In the genomic region with DNA sequence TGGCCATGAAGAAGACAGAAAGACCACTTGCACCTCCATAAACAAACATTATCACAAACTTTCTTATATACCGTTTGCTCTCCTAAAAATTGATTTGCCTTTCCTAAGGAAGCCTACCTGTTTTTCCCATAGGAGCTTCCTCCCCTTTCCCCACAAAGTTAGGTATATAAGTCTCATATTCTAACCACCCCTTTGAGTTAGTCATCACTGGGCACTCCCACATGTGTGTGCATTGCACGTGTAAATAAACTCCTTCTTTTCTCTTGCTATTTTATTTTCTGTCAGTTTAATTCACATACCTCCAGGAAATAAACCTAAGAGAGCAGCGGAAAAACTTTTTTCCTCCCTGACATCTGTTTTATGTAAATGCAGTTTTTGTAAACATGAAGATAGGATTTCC, we compare ENCODE assay signal across 14 cellular contexts.
"Had no signal": no experiment of that assay in that cellular context is flagged by ENCODE, and none has a peak within 500 bp of the region (broad histone marks: within the 10 kb centered on the region; RNA-seq: fewer than 3 reads in every experiment).

No MANE protein-coding gene starts in this region.

- FAIRE-seq: colon had no signal

- H3K9me3 ChIP-seq: left lung, uterus had no signal

- H3K36me3 Mint-ChIP-seq: activated naive CD4-positive, alpha-beta T cell treated with anti-CD3 and anti-CD28 coated beads, Interleukin-2, amount 50 U/mL, for 72 hours had no signal

- H3K27me3 Mint-ChIP-seq: stimulated activated naive CD8-positive, alpha-beta T cell treated with anti-CD3 and anti-CD28 coated beads, Interleukin-15, Interleukin-2, amounts not matched to agents 100 ng/mL and 50 ng/mL, for 24 hours had no signal

- H3K9me3 Mint-ChIP-seq: activated B cell treated with CpG ODN at 0.5 μM for 24 hours; activated naive CD4-positive, alpha-beta T cell treated with anti-CD3 and anti-CD28 coated beads, Interleukin-2, amount 50 U/mL, for 72 hours; stimulated activated naive CD8-positive, alpha-beta T cell treated with anti-CD3 and anti-CD28 coated beads, Interleukin-15, Interleukin-2, amounts not matched to agents 100 ng/mL and 50 ng/mL, for 24 hours; T-helper 1 cell treated with Interleukin-12 subunit alpha and Interleukin-12 subunit beta and Interleukin-4 antibody, amounts not matched to agents 30 μg/mL and 1 μg/mL, for 36 hours had no signal

- DNase-seq: activated B cell treated with CpG ODN at 0.5 μM for 24 hours; activated CD4-positive, alpha-beta T cell treated with anti-CD3 and anti-CD28 coated beads, Interleukin-2, amount 50 U/mL, for 1 hour; activated T-cell treated with anti-CD3 and anti-CD28 coated beads, Interleukin-2, amount 50 U/mL, for 1 hour; effector CD8-positive, alpha-beta T cell; glutamatergic neuron; left lung; stimulated activated CD4-positive, alpha-beta T cell treated with anti-CD3 and anti-CD28 coated beads, Interleukin-4, amount 100 ng/mL, for 1 hour; stimulated activated CD8-positive, alpha-beta memory T cell treated with anti-CD3 and anti-CD28 coated beads, Interleukin-4, amount 100 ng/mL, for 48 hours; uterus had no signal

- ATAC-seq: activated naive CD4-positive, alpha-beta T cell treated with anti-CD3 and anti-CD28 coated beads, Interleukin-2, amount 50 U/mL, for 72 hours; left lung had no signal

- H3K36me3 ChIP-seq: left lung, uterus had no signal

- H2AFZ ChIP-seq: parathyroid adenoma had no signal

- H3K27me3 ChIP-seq: left lung, uterus had no signal

- H3K9ac ChIP-seq: parathyroid adenoma had no signal

- H3K4me1 Mint-ChIP-seq: activated B cell treated with CpG ODN at 0.5 μM for 24 hours had no signal

- H3K27ac ChIP-seq: left lung, parathyroid adenoma, uterus had no signal

- H3K4me3 Mint-ChIP-seq: activated B cell treated with CpG ODN at 0.5 μM for 24 hours; stimulated activated naive CD8-positive, alpha-beta T cell treated with anti-CD3 and anti-CD28 coated beads, Interleukin-15, Interleukin-2, amounts not matched to agents 100 ng/mL and 50 ng/mL, for 24 hours; T-helper 1 cell treated with Interleukin-12 subunit alpha and Interleukin-12 subunit beta and Interleukin-4 antibody, amounts not matched to agents 30 μg/mL and 1 μg/mL, for 36 hours had no signal

- H3K4me3 ChIP-seq: left lung, uterus had no signal

- H3K27ac Mint-ChIP-seq: activated B cell treated with CpG ODN at 0.5 μM for 24 hours; stimulated activated naive CD8-positive, alpha-beta T cell treated with anti-CD3 and anti-CD28 coated beads, Interleukin-15, Interleukin-2, amounts not matched to agents 100 ng/mL and 50 ng/mL, for 24 hours; T-helper 1 cell treated with Interleukin-12 subunit alpha and Interleukin-12 subunit beta and Interleukin-4 antibody, amounts not matched to agents 30 μg/mL and 1 μg/mL, for 36 hours had no signal

- H3K4me1 ChIP-seq: left lung, uterus had no signal
